ENCODE assay signal across 24 cellular contexts in genomic region chr14:72142328-72142727, GRCh38.
"Had no signal": no experiment of that assay in that cellular context is flagged by ENCODE, and none has a peak within 500 bp of the region (broad histone marks: within the 10 kb centered on the region; RNA-seq: fewer than 3 reads in every experiment).

No MANE protein-coding gene starts in this region.

- H3K4me1 Mint-ChIP-seq: brain, endodermal cell, mesothelial cell of epicardium, nephron, WTC11 had no signal

- H3K27ac ChIP-seq: dorsolateral prefrontal cortex, epithelial cell of prostate, upper lobe of right lung had no signal

- ATAC-seq: activated CD8-positive, alpha-beta T cell treated with anti-CD3 and anti-CD28 coated beads, Interleukin-2, amount 10 ng/mL, durations not matched to agents 7 days and 5 days; left colon; upper lobe of right lung; WTC11 had no signal

- H3K4me1 ChIP-seq: upper lobe of right lung had no signal

- H3K36me3 Mint-ChIP-seq: brain, mesothelial cell of epicardium, WTC11 had no signal

- H3K4me3 Mint-ChIP-seq: activated CD8-positive, alpha-beta T cell treated with anti-CD3 and anti-CD28 coated beads, Interleukin-2, amount 10 ng/mL, durations not matched to agents 7 days and 5 days; activated naive CD4-positive, alpha-beta T cell treated with anti-CD3 and anti-CD28 coated beads for 36 hours; activated T-cell treated with anti-CD3 and anti-CD28 coated beads, Interleukin-2, amount 50 U/mL, for 24 hours; brain; endodermal cell; mesothelial cell of epicardium; nephron; WTC11 had no signal

- H3K27me3 ChIP-seq: dorsolateral prefrontal cortex, upper lobe of right lung had no signal

- H3K9me3 Mint-ChIP-seq: activated naive CD4-positive, alpha-beta T cell treated with anti-CD3 and anti-CD28 coated beads for 36 hours; activated T-cell treated with anti-CD3 and anti-CD28 coated beads, Interleukin-2, amount 50 U/mL, for 24 hours; activated T-helper 2 cell treated with anti-CD3 and anti-CD28 coated beads, Interferon-gamma antibody, Interleukin-2, Interleukin-4, amounts not matched to agents 10 μg/mL and 5 μg/mL and 100 μg/mL, durations not matched to agents 14 hours and 24 hours and 36 hours; brain; nephron had no signal

- H3K27ac Mint-ChIP-seq: activated CD8-positive, alpha-beta T cell treated with anti-CD3 and anti-CD28 coated beads, Interleukin-2, amount 10 ng/mL, durations not matched to agents 7 days and 5 days; activated naive CD4-positive, alpha-beta T cell treated with anti-CD3 and anti-CD28 coated beads for 36 hours; activated T-cell treated with anti-CD3 and anti-CD28 coated beads, Interleukin-2, amount 50 U/mL, for 24 hours; activated T-helper 2 cell treated with anti-CD3 and anti-CD28 coated beads, Interferon-gamma antibody, Interleukin-2, Interleukin-4, amounts not matched to agents 10 μg/mL and 5 μg/mL and 100 μg/mL, durations not matched to agents 14 hours and 24 hours and 36 hours; brain; endodermal cell; mesothelial cell of epicardium; nephron; WTC11 had no signal

- H3K4me3 ChIP-seq: dorsolateral prefrontal cortex, upper lobe of right lung had no signal

- DNase-seq: activated CD4-positive, alpha-beta T cell treated with anti-CD3 and anti-CD28 coated beads for 4 hours; activated CD8-positive, alpha-beta T cell treated with anti-CD3 and anti-CD28 coated beads, Interleukin-2, amount 10 ng/mL, durations not matched to agents 7 days and 5 days; activated naive CD4-positive, alpha-beta T cell treated with anti-CD3 and anti-CD28 coated beads for 36 hours; activated T-cell treated with anti-CD3 and anti-CD28 coated beads, Interleukin-2, amount 50 U/mL, for 24 hours; anterior cingulate cortex; caudate nucleus; dorsolateral prefrontal cortex; endodermal cell; foreskin fibroblast; hypothalamus; islet precursor cell; left colon; occipital lobe; stimulated activated CD4-positive, alpha-beta T cell treated with anti-CD3 and anti-CD28 coated beads, Interleukin-12 subunit alpha, Interleukin-12 subunit beta, amount 100 ng/mL, for 4 hours; stimulated activated CD4-positive, alpha-beta T cell treated with anti-CD3 and anti-CD28 coated beads, Interleukin-1b, Interleukin-23, amount 100 ng/mL, for 48 hours; stimulated activated CD8-positive, alpha-beta memory T cell treated with anti-CD3 and anti-CD28 coated beads, Interleukin-4, amount 100 ng/mL, for 48 hours; stimulated activated naive CD4-positive, alpha-beta T cell; upper lobe of right lung had no signal

- H3K27me3 Mint-ChIP-seq: brain had no signal

- H3K36me3 ChIP-seq: upper lobe of right lung had no signal

- H3K9me3 ChIP-seq: upper lobe of right lung had no signal
